In genomic region chr7:2627258-2628136, GRCh38 we compare ENCODE assay signal across 1 cellular context.
TF ChIP-seq lines count a peak whose summit lies in the region.

No MANE protein-coding gene starts in this region.

TF ChIP-seq in H1, 55 proteins besides CTCF, POLR2A, EP300 and RAD21:
- peak; percentile 33; the same call in 1 of the 2 replicates for TF ChIP-seq SUZ12 (IDR thresholded peaks at IDR 0.05; ENCODE audit: low read length)
- TF ChIP-seq JUND (IDR thresholded peaks at IDR 0.05; ENCODE audit: low read length) = no peak
